Comparison of ENCODE assay signal across 8 cellular contexts in the genomic region with DNA sequence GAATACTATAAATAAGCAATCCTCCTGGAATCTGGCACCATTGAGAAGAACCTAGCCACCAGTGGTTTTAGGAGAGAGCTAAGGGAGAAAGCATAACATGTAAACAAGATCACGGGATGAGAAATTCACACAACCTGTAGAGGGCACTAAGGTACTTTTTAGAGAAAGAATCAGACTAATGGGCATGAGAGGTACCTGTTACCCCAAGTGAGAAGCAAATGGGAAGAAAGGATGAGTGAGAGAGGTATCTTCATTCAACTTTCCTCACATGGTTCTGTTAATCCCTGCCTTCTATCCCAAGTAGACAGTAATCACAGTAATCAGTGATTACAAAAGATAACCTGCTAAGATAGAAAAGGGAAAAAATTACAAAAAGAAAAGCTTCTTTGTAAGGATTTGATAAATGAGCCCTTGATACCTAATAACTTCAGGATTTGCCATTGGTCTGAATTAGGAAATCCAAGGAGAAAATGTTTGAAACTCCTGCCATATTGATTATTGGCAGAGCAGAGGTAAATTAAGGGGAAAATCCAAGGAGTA.
DNase-seq lines count a peak whose midpoint lies in the region; ATAC-seq and TF ChIP-seq lines count a peak whose summit lies in the region.

No MANE protein-coding gene starts in this region.

- BruUV-seq in Caco-2 (replicated peaks; lab: Mats Ljungman, UMichigan): no TSS peak

- H3K4me3 Mint-ChIP-seq in Caco-2 (ENCODE audit: unreplicated experiment): no peak overlapping the region
- no peak overlapping the region for H3K4me3 Mint-ChIP-seq in naive thymus-derived CD4-positive, alpha-beta T cell

- DNase-seq in Caco-2 (peak in 1 of 2 experiments; percentile 9), NCI-H69 (lab: John Stamatoyannopoulos, UW) (peak; percentile 0), epithelial cell of proximal tubule (ENCODE audit: low read depth) (no peak)
- DNase-seq in stimulated activated CD4-positive, alpha-beta T cell treated with anti-CD3 and anti-CD28 coated beads, Interleukin-1b, Interleukin-23, amount 100 ng/mL, for 48 hours: no peak
- no peak for DNase-seq in naive thymus-derived CD4-positive, alpha-beta T cell

- peak overlapping the region; percentile 11 for H2AFZ ChIP-seq in parathyroid adenoma

- intact Hi-C loops in Caco-2 (cut with micrococcal nuclease; ENCODE audit: unreplicated experiment): loop anchor here (1.0 to 10.0 kb wide), 3 partner anchors 211 to 259 kb away; no protein-coding TSS in a partner anchor
- intact Hi-C loops in naive thymus-derived CD4-positive, alpha-beta T cell (cut with micrococcal nuclease): no loop called here

- H3K9me3 Mint-ChIP-seq in Caco-2 (ENCODE audit: unreplicated experiment): no peaks in the 10 kb centered on the region
- no peaks in the 10 kb centered on the region for H3K9me3 Mint-ChIP-seq in naive thymus-derived CD4-positive, alpha-beta T cell

- H3K9ac ChIP-seq in parathyroid adenoma: no peak overlapping the region

- H3K27me3 Mint-ChIP-seq in Caco-2 (ENCODE audit: insufficient read depth, unreplicated experiment): peaks cover 2% of the 10 kb centered on the region
- peaks cover 0 to 3% (median 0%) of the 10 kb centered on the region in 5 donors for H3K27me3 Mint-ChIP-seq in naive thymus-derived CD4-positive, alpha-beta T cell

- H3K27ac Mint-ChIP-seq in Caco-2 (ENCODE audit: unreplicated experiment): no peak overlapping the region
- H3K27ac Mint-ChIP-seq in naive thymus-derived CD4-positive, alpha-beta T cell: no peak overlapping the region

- H3K4me1 ChIP-seq in Caco-2 (no peaks in the 10 kb centered on the region), parathyroid adenoma (no peaks in the 10 kb centered on the region)
- no peaks in the 10 kb centered on the region for H3K4me1 ChIP-seq in naive thymus-derived CD4-positive, alpha-beta T cell (ENCODE audit: control insufficient read depth in 2 of 2, insufficient read depth in 2 of 2, low read length in 2 of 2)

- TF ChIP-seq CTCF in Caco-2 (IDR thresholded peaks at IDR 0.05; ENCODE audit: insufficient read depth in 1 of 2, low read depth in 1 of 2, low read length in 1 of 2, severe bottlenecking in 1 of 2, unreplicated experiment in 1 of 2) (peak; percentile 15 to 24), epithelial cell of proximal tubule (conservative IDR thresholded peaks at IDR 0.05; ENCODE audit: low read depth, low read length) (peak; percentile 69), parathyroid adenoma (IDR thresholded peaks at IDR 0.05) (peak; percentile 28)

- POLR2A ChIA-PET in Caco-2 (lab: Charles Lee): no interaction called here
- POLR2A ChIA-PET in naive thymus-derived CD4-positive, alpha-beta T cell (lab: Charles Lee): no interaction called here

- CTCF ChIA-PET in Caco-2 (lab: Charles Lee): interaction anchor here (0.6 to 1.6 kb wide), 3 partner anchors 211 to 634 kb away, joined by 3 to 10 read pairs (median 4); no protein-coding TSS in a partner anchor
- CTCF ChIA-PET in naive thymus-derived CD4-positive, alpha-beta T cell (lab: Charles Lee): no interaction called here

- H3K27ac ChIP-seq in parathyroid adenoma: no peak overlapping the region
- no peak overlapping the region for H3K27ac ChIP-seq in naive thymus-derived CD4-positive, alpha-beta T cell (ENCODE audit: low read depth, low read length)

- H3K79me2 ChIP-seq in parathyroid adenoma: no peaks in the 10 kb centered on the region

- H3K36me3 Mint-ChIP-seq in Caco-2 (ENCODE audit: insufficient read depth, unreplicated experiment): no peaks in the 10 kb centered on the region
- H3K36me3 Mint-ChIP-seq in naive thymus-derived CD4-positive, alpha-beta T cell: no peaks in the 10 kb centered on the region

- H3K36me3 ChIP-seq in Caco-2 (ENCODE audit: control insufficient read depth, insufficient read depth, low read length): no peaks in the 10 kb centered on the region
- H3K36me3 ChIP-seq in parathyroid adenoma (ENCODE audit: control insufficient read depth, insufficient read depth, low read length): no peaks in the 10 kb centered on the region
- H3K36me3 ChIP-seq in naive thymus-derived CD4-positive, alpha-beta T cell (ENCODE audit: control insufficient read depth in 2 of 3, insufficient read depth in 3 of 3, low read length in 3 of 3): no peaks in the 10 kb centered on the region

- H3K9me3 ChIP-seq in Caco-2: no peaks in the 10 kb centered on the region
- no peaks in the 10 kb centered on the region for H3K9me3 ChIP-seq in parathyroid adenoma (ENCODE audit: control insufficient read depth, low read length)
- no peaks in the 10 kb centered on the region for H3K9me3 ChIP-seq in naive thymus-derived CD4-positive, alpha-beta T cell (ENCODE audit: control insufficient read depth in 2 of 3, low read length in 3 of 3)

- H3K4me3 ChIP-seq in Caco-2 (ENCODE audit: low read depth, low read length): no peak overlapping the region
- H3K4me3 ChIP-seq in epithelial cell of proximal tubule (ENCODE audit: low read depth, low read length): no peak overlapping the region
- H3K4me3 ChIP-seq in parathyroid adenoma (ENCODE audit: low read depth, low read length): no peak overlapping the region
- no peak overlapping the region for H3K4me3 ChIP-seq in naive thymus-derived CD4-positive, alpha-beta T cell (ENCODE audit: low read length)

- no peak overlapping the region for H3K4me2 ChIP-seq in parathyroid adenoma (ENCODE audit: low read length)

- no peaks in the 10 kb centered on the region for H3K27me3 ChIP-seq in Caco-2 (replicated peaks; ENCODE audit: control insufficient read depth, insufficient read depth, low read length)
- no peaks in the 10 kb centered on the region for H3K27me3 ChIP-seq in parathyroid adenoma (ENCODE audit: control insufficient read depth, insufficient read depth, low read length)
- H3K27me3 ChIP-seq in naive thymus-derived CD4-positive, alpha-beta T cell (ENCODE audit: control insufficient read depth in 2 of 2, insufficient read depth in 2 of 2, low read length in 2 of 2): no peaks in the 10 kb centered on the region

- ATAC-seq in GM19455 (IDR thresholded peaks at IDR 0.05; ENCODE audit: unreplicated experiment) (peak; percentile 44), HG03354 (IDR thresholded peaks at IDR 0.05; ENCODE audit: poor library complexity, severe bottlenecking, unreplicated experiment) (peak; percentile 51)
- no peak for ATAC-seq in naive thymus-derived CD4-positive, alpha-beta T cell

- H3K4me1 Mint-ChIP-seq in Caco-2 (ENCODE audit: low read depth, unreplicated experiment): no peaks in the 10 kb centered on the region
- peaks cover 0 to 3% (median 0%) of the 10 kb centered on the region in 7 donors for H3K4me1 Mint-ChIP-seq in naive thymus-derived CD4-positive, alpha-beta T cell
